Comparison of ENCODE assay signal across 10 cellular contexts in genomic region chr2:42926438-42927333, GRCh38.
DNase-seq lines count a peak whose midpoint lies in the region; FAIRE-seq and TF ChIP-seq lines count a peak whose summit lies in the region.
"Had no signal": no experiment of that assay in that cellular context is flagged by ENCODE, and none has a peak within 500 bp of the region (broad histone marks: within the 10 kb centered on the region; RNA-seq: fewer than 3 reads in every experiment).

No MANE protein-coding gene starts in this region.

- H3K4me3 ChIP-seq in HUES48 (ENCODE audit: low read depth, low read length), result no peak overlapping the region
- H3K4me3 ChIP-seq in WERI-Rb-1 (ENCODE audit: low read depth, low read length), result no peak overlapping the region
- H3K4me3 ChIP-seq in small intestine (ENCODE audit: low read depth in 1 of 2, low read length in 2 of 2), result no peak overlapping the region
- no peak overlapping the region for H3K4me3 ChIP-seq in lower leg skin (ENCODE audit: low read depth, poor library complexity, severe bottlenecking)

- H3K27ac ChIP-seq in HUES48 (ENCODE audit: low read depth, low read length) (peak overlapping the region; percentile 99), WERI-Rb-1 (peak overlapping the region; percentile 82), small intestine (ENCODE audit: low read depth in 1 of 2, low read length in 1 of 2) (peak overlapping the region; percentile 81 to 95)

- FAIRE-seq in small intestine (lab: Jason Lieb, UNC), result no peak
- FAIRE-seq: G401.6 had no signal

- no peaks in the 10 kb centered on the region for H3K9me3 ChIP-seq in HUES48 (ENCODE audit: control insufficient read depth, insufficient read depth, low read length)
- H3K9me3 ChIP-seq in WERI-Rb-1 (ENCODE audit: severe bottlenecking), result no peaks in the 10 kb centered on the region
- H3K9me3 ChIP-seq in small intestine (ENCODE audit: control insufficient read depth, low read depth), result no peaks in the 10 kb centered on the region

- intact Hi-C loops in lower leg skin (cut with DNase I; ENCODE audit: low total_unique reads), result no loop called here

- H3K4me1 ChIP-seq in HUES48 (ENCODE audit: control insufficient read depth, insufficient read depth, low read length) (peaks cover 63% of the 10 kb centered on the region), small intestine (ENCODE audit: control insufficient read depth in 2 of 2, insufficient read depth in 1 of 2, low read depth in 1 of 2, low read length in 1 of 2) (peaks cover 20 to 31% of the 10 kb centered on the region in 2 donors)

- DNase-seq in WERI-Rb-1 (no peak), left kidney (ENCODE audit: low read depth, low spot score) (peak; percentile 72), small intestine (peak; percentile 66), C1 segment of cervical spinal cord (lab: John Stamatoyannopoulos, UW) (no peak), RKO (ENCODE audit: low spot score) (no peak), lower leg skin (ENCODE audit: low spot score in 2 of 2) (no peak), NCI-H1436 (lab: John Stamatoyannopoulos, UW) (no peak)
- DNase-seq: NCI-H524 treated with DMSO at 0.1 percent for 48 hours had no signal

- H3K9ac ChIP-seq in HUES48 (ENCODE audit: low read depth, low read length), result peak overlapping the region; percentile 18; the same call in 1 of the 2 replicates

- TF ChIP-seq CTCF in WERI-Rb-1 (IDR thresholded peaks at IDR 0.05; ENCODE audit: low read depth, low read length), result no peak
- no peak for TF ChIP-seq CTCF in lower leg skin (IDR thresholded peaks at IDR 0.05)

- WGBS in small intestine, 3 donors, result 9 to 47% (median 30%) methylated on average over 25 to 26 of the region's 26 CpGs
- WGBS in lower leg skin, 2 donors, result 38 to 40% methylated on average over 23 to 26 of the region's 26 CpGs

- H3K27me3 ChIP-seq in HUES48 (ENCODE audit: control insufficient read depth, insufficient read depth, low read length), result no peaks in the 10 kb centered on the region
- H3K27me3 ChIP-seq in WERI-Rb-1 (ENCODE audit: insufficient read depth, low read depth, severe bottlenecking), result no peaks in the 10 kb centered on the region
- H3K27me3 ChIP-seq in small intestine (ENCODE audit: control insufficient read depth in 2 of 2, insufficient read depth in 2 of 2, low read length in 2 of 2), result no peaks in the 10 kb centered on the region

- H3K36me3 ChIP-seq in HUES48 (ENCODE audit: control insufficient read depth, insufficient read depth, low read length) (no peaks in the 10 kb centered on the region), WERI-Rb-1 (no peaks in the 10 kb centered on the region), small intestine (ENCODE audit: control insufficient read depth in 2 of 2, insufficient read depth in 2 of 2, low read length in 2 of 2) (no peaks in the 10 kb centered on the region)

- TF ChIP-seq POLR2A in lower leg skin (IDR thresholded peaks at IDR 0.05), result no peak

Comparison
In these comparisons a context has a peak if more than half of its experiments do, and no peak if none do; other contexts are left out.
1. DNase-seq: peak in left kidney (single experiment) and small intestine (single experiment); none in WERI-Rb-1 (single experiment), C1 segment of cervical spinal cord (0 of 14), RKO (single experiment), lower leg skin (0 of 2) and NCI-H1436 (single experiment).
2. Peak in every context shown above with its lines, with median percentiles within 50 percentile points of each other: H3K27ac ChIP-seq.